14 cellular contexts compared by ENCODE assay signal in genomic region chr7:100897772-100898454, GRCh38. TPM values are rescaled to one million over a fixed set of nuclear protein-coding genes. Genes with fewer than 3 reads are reported as not detected.
DNase-seq lines count a peak whose midpoint lies in the region; ATAC-seq and TF ChIP-seq lines count a peak whose summit lies in the region.
"Had no signal": no experiment of that assay in that cellular context is flagged by ENCODE, and none has a peak within 500 bp of the region (broad histone marks: within the 10 kb centered on the region; RNA-seq: fewer than 3 reads in every experiment).

No MANE protein-coding gene starts in this region.

- H3K9me3 Mint-ChIP-seq in GM23338 (peaks cover 8% of the 10 kb centered on the region; the same call in 1 of the 3 replicates), T-cell (no peaks in the 10 kb centered on the region), neural progenitor cell (no peaks in the 10 kb centered on the region)
- H3K9me3 Mint-ChIP-seq: stimulated activated memory B cell treated with anti-CD40 and anti-IgM and Interleukin-4, amounts not matched to agents 10 μg/mL and 1 μg/mL and 100 μg/mL, for 72 hours had no signal

- H2AFZ ChIP-seq in GM23338, result no peak overlapping the region
- H2AFZ ChIP-seq in hepatocyte, result no peak overlapping the region
- no peak overlapping the region for H2AFZ ChIP-seq in neural progenitor cell (replicated peaks)

- no peaks in the 10 kb centered on the region for H3K9me3 ChIP-seq in hepatocyte (ENCODE audit: low read depth)
- no peaks in the 10 kb centered on the region for H3K9me3 ChIP-seq in neural progenitor cell (ENCODE audit: low read depth)
- H3K9me3 ChIP-seq: ascending aorta, MG63, tibial artery had no signal

- ATAC-seq in GM23338 (no peak), T-cell (replicated peaks in 1 of 4) (no peak), HG02588 (IDR thresholded peaks at IDR 0.05; ENCODE audit: unreplicated experiment) (no peak)
- ATAC-seq: Right ventricle myocardium inferior had no signal

- CTCF ChIA-PET in T-cell (lab: Charles Lee), result interaction anchor here (0.7 to 1.3 kb wide), 2 partner anchors 160 to 656 kb away, joined by 4 to 6 read pairs; no protein-coding TSS in a partner anchor

- H3K9ac ChIP-seq in neural progenitor cell, result no peak overlapping the region

- no peaks in the 10 kb centered on the region for H3K9me2 ChIP-seq in GM23338 (ENCODE audit: insufficient read depth)
- H3K9me2 ChIP-seq in hepatocyte (replicated peaks; ENCODE audit: insufficient read depth), result no peaks in the 10 kb centered on the region

- H3K27ac Mint-ChIP-seq in GM23338 (no peak overlapping the region), T-cell (no peak overlapping the region), neural progenitor cell (peak overlapping the region; percentile 12)
- H3K27ac Mint-ChIP-seq: activated CD8-positive, alpha-beta T cell treated with anti-CD3 and anti-CD28 coated beads, Interleukin-2, amount 10 ng/mL, durations not matched to agents 7 days and 5 days; stimulated activated memory B cell treated with anti-CD40 and anti-IgM and Interleukin-4, amounts not matched to agents 10 μg/mL and 1 μg/mL and 100 μg/mL, for 72 hours had no signal

- POLR2A ChIA-PET in T-cell (lab: Charles Lee), result interaction anchor here in 1 of 2 donors (0.5 kb wide), 1 partner anchor 234 kb away, joined by 8 read pairs; no protein-coding TSS in a partner anchor

- no peak overlapping the region for H3K27ac ChIP-seq in GM23338 (ENCODE audit: low read depth)
- peak overlapping the region; percentile 33 for H3K27ac ChIP-seq in hepatocyte
- no peak overlapping the region for H3K27ac ChIP-seq in neural progenitor cell
- H3K27ac ChIP-seq: ascending aorta, coronary artery, tibial artery had no signal

- H3K4me3 Mint-ChIP-seq in GM23338 (peak overlapping the region; percentile 70), T-cell (peak overlapping the region; percentile 36 to 69 (median 66)), neural progenitor cell (peak overlapping the region; percentile 84)
- H3K4me3 Mint-ChIP-seq: activated CD8-positive, alpha-beta T cell treated with anti-CD3 and anti-CD28 coated beads, Interleukin-2, amount 10 ng/mL, durations not matched to agents 7 days and 5 days had no signal

- H3K27me3 ChIP-seq in GM23338 (ENCODE audit: insufficient read depth), result peaks cover 35% of the 10 kb centered on the region
- H3K27me3 ChIP-seq in hepatocyte, result peaks cover 14% of the 10 kb centered on the region
- H3K27me3 ChIP-seq in neural progenitor cell, result peaks cover 34% of the 10 kb centered on the region

- H3K4me2 ChIP-seq in GM23338 (no peak overlapping the region), hepatocyte (no peak overlapping the region), neural progenitor cell (no peak overlapping the region)

- no peaks in the 10 kb centered on the region; the same call in 2 of the 3 replicates for H3K36me3 Mint-ChIP-seq in GM23338 (ENCODE audit: low read depth)
- H3K36me3 Mint-ChIP-seq in T-cell, result no peaks in the 10 kb centered on the region
- H3K36me3 Mint-ChIP-seq in neural progenitor cell, result no peaks in the 10 kb centered on the region
- H3K36me3 Mint-ChIP-seq: stimulated activated memory B cell treated with anti-CD40 and anti-IgM and Interleukin-4, amounts not matched to agents 10 μg/mL and 1 μg/mL and 100 μg/mL, for 72 hours had no signal

- H3K4me3 ChIP-seq in GM23338 (no peak overlapping the region), hepatocyte (no peak overlapping the region), neural progenitor cell (no peak overlapping the region)
- H3K4me3 ChIP-seq: MG63 had no signal

- H3F3A ChIP-seq in GM23338 (replicated peaks; ENCODE audit: low read depth), result peaks cover 5% of the 10 kb centered on the region; the same call in 1 of the 2 replicates
- peaks cover 13% of the 10 kb centered on the region for H3F3A ChIP-seq in neural progenitor cell (ENCODE audit: low read depth)

- DNase-seq in GM23338 (ENCODE audit: low spot score) (no peak), T-cell (no peak), hepatocyte (ENCODE audit: low spot score) (peak; percentile 66), neural progenitor cell (ENCODE audit: low spot score) (no peak), HuH-7.5 (ENCODE audit: low spot score) (no peak)
- DNase-seq in stimulated activated CD4-positive, alpha-beta T cell treated with anti-CD3 and anti-CD28 coated beads, Interleukin-1b, Interleukin-23, amount 100 ng/mL, for 48 hours, result no peak
- DNase-seq: MG63, tibial artery had no signal

- no peak for TF ChIP-seq CTCF in GM23338 (conservative IDR thresholded peaks at IDR 0.05; ENCODE audit: low read depth in 2 of 2)
- TF ChIP-seq CTCF in hepatocyte (IDR thresholded peaks at IDR 0.05; ENCODE audit: poor library complexity), result no peak
- no peak for TF ChIP-seq CTCF in neural progenitor cell (IDR thresholded peaks at IDR 0.05)

- 81% methylated on average over 13 of the region's 13 CpGs for WGBS in hepatocyte (ENCODE audit: low lambda C conversion rate, missing lambda C conversion rate)

- H3K27me3 Mint-ChIP-seq in GM23338 (ENCODE audit: insufficient read depth, low read depth, poor library complexity) (peaks cover 25% of the 10 kb centered on the region), T-cell (peaks cover 25 to 46% of the 10 kb centered on the region in 2 donors), neural progenitor cell (ENCODE audit: insufficient read depth, low read depth) (peaks cover 25% of the 10 kb centered on the region)

- H3K4me1 ChIP-seq in GM23338 (ENCODE audit: insufficient read depth), result peaks cover 4% of the 10 kb centered on the region; the same call in 1 of the 2 replicates
- H3K4me1 ChIP-seq in hepatocyte (ENCODE audit: insufficient read depth), result peaks cover 15% of the 10 kb centered on the region
- peaks cover 8% of the 10 kb centered on the region for H3K4me1 ChIP-seq in neural progenitor cell

- H3K4me1 Mint-ChIP-seq in GM23338, result peaks cover 9% of the 10 kb centered on the region
- H3K4me1 Mint-ChIP-seq in T-cell, result peaks cover 6 to 15% (median 7%) of the 10 kb centered on the region in 3 donors
- peaks cover 12% of the 10 kb centered on the region for H3K4me1 Mint-ChIP-seq in neural progenitor cell

- H3K36me3 ChIP-seq in GM23338 (ENCODE audit: insufficient read depth) (no peaks in the 10 kb centered on the region), hepatocyte (replicated peaks; ENCODE audit: insufficient read depth, low read depth) (no peaks in the 10 kb centered on the region), neural progenitor cell (no peaks in the 10 kb centered on the region)
- H3K36me3 ChIP-seq: ascending aorta, MG63, tibial artery had no signal

- no peaks in the 10 kb centered on the region; the same call in 1 of the 2 replicates for H4K20me1 ChIP-seq in GM23338 (replicated peaks; ENCODE audit: insufficient read depth)
- H4K20me1 ChIP-seq in hepatocyte (ENCODE audit: insufficient read depth, poor library complexity, severe bottlenecking), result no peaks in the 10 kb centered on the region
- H4K20me1 ChIP-seq in neural progenitor cell (ENCODE audit: low read depth), result peaks cover 5% of the 10 kb centered on the region

- H3K79me2 ChIP-seq in GM23338 (replicated peaks; ENCODE audit: insufficient read depth) (no peaks in the 10 kb centered on the region), hepatocyte (no peaks in the 10 kb centered on the region), neural progenitor cell (ENCODE audit: low read depth) (no peaks in the 10 kb centered on the region)

TF ChIP-seq in GM23338, 12 proteins besides CTCF, POLR2A, EP300 and RAD21 (continues in another document):
- TF ChIP-seq ZNF331 (CRISPR knock-in tag; IDR thresholded peaks at IDR 0.05; ENCODE audit: low read depth) (no peak), EZH2 (IDR thresholded peaks at IDR 0.05; ENCODE audit: low read depth, unreplicated experiment) (no peak), STAT1 (IDR thresholded peaks at IDR 0.05; ENCODE audit: unreplicated experiment) (no peak), POLR2AphosphoS5 (IDR thresholded peaks at IDR 0.05; ENCODE audit: low read depth) (no peak), JUNB (IDR thresholded peaks at IDR 0.05; ENCODE audit: unreplicated experiment) (no peak), ZNF114 (CRISPR knock-in tag; IDR thresholded peaks at IDR 0.05) (no peak), EZH2phosphoT487 (IDR thresholded peaks at IDR 0.05; ENCODE audit: unreplicated experiment) (no peak)

RNA-seq across cellular contexts. Expression of gene ACHE, which starts 2.2 kb away (rescaled TPM):
- 1.5 and 3.7 TPM in 2 replicates for total RNA-seq in GM23338 (2014; rRNA removed; shearing (Covaris generic))
- polyA plus RNA-seq in GM23338 (2016; fragmentation: Nextera tagmentation; extraction: Ambion mirVana) (3.6 and 3.9 TPM in 2 replicates), hepatocyte (16.3 and 18.3 TPM in 2 replicates)
- total RNA-seq in T-cell (under 1 TPM; 0.13 to 0.84 (median 0.44) TPM), hepatocyte (3.2 and 4.6 TPM in 2 replicates), neural progenitor cell (ENCODE audit: low replicate concordance) (0.90 TPM in 1 of 2 replicates, not detected in the other)
- total RNA-seq: activated CD8-positive, alpha-beta T cell treated with anti-CD3 and anti-CD28 coated beads, Interleukin-2, amount 10 ng/mL, durations not matched to agents 7 days and 5 days had no signal

RNA-seq across cellular contexts. Expression of gene UFSP1, which starts 8.4 kb away (rescaled TPM):
- 11.5 and 11.8 TPM in 2 replicates for total RNA-seq in GM23338 (2014; rRNA removed; shearing (Covaris generic))
- 2.0 and 4.1 TPM in 2 replicates for polyA plus RNA-seq in GM23338 (2016; fragmentation: Nextera tagmentation; extraction: Ambion mirVana)
- 1 to 10 TPM in 4 of 5 donors, under 1 TPM in 1; 0.50 to 9.0 (median 6.2) TPM for total RNA-seq in T-cell
- total RNA-seq in hepatocyte, result 3.9 TPM in 2 replicates
- 4.2 and 4.3 TPM in 2 replicates for polyA plus RNA-seq in hepatocyte
- total RNA-seq in neural progenitor cell (ENCODE audit: low replicate concordance), result 4.0 TPM in 1 of 2 replicates, not detected in the other

RNA-seq across cellular contexts. Expression of gene SRRT, which starts 23.0 kb away (rescaled TPM):
- 98.3 and 113 TPM in 2 replicates for total RNA-seq in GM23338 (2014; rRNA removed; shearing (Covaris generic))
- polyA plus RNA-seq in GM23338 (2016; fragmentation: Nextera tagmentation; extraction: Ambion mirVana) (125 and 140 TPM in 2 replicates), hepatocyte (91.7 and 135 TPM in 2 replicates)
- total RNA-seq in T-cell (100 to 1,000 TPM; 224 to 308 (median 243) TPM), hepatocyte (35.8 and 49.1 TPM in 2 replicates), neural progenitor cell (ENCODE audit: low replicate concordance) (60.4 and 108 TPM in 2 replicates)

RNA-seq across cellular contexts. Expression of gene TRIP6, which starts 30.7 kb away (rescaled TPM):
- 106 and 112 TPM in 2 replicates for total RNA-seq in GM23338 (2014; rRNA removed; shearing (Covaris generic))
- 44.6 and 45.0 TPM in 2 replicates for polyA plus RNA-seq in GM23338 (2016; fragmentation: Nextera tagmentation; extraction: Ambion mirVana)
- 10 to 100 TPM in 2 of 5 donors, 1 to 10 TPM in 3; 5.6 to 14.6 (median 8.8) TPM for total RNA-seq in T-cell
- total RNA-seq in hepatocyte, result 54.0 and 57.5 TPM in 2 replicates
- 70.3 and 98.9 TPM in 2 replicates for polyA plus RNA-seq in hepatocyte
- total RNA-seq in neural progenitor cell (ENCODE audit: low replicate concordance), result 14.9 and 49.5 TPM in 2 replicates

RNA-seq across cellular contexts. Expression of gene SLC12A9, which starts 45.4 kb away (rescaled TPM):
- total RNA-seq in GM23338 (2014; rRNA removed; shearing (Covaris generic)), result 32.3 and 39.9 TPM in 2 replicates
- polyA plus RNA-seq in GM23338 (2016; fragmentation: Nextera tagmentation; extraction: Ambion mirVana) (9.7 and 10.3 TPM in 2 replicates), hepatocyte (17.1 and 23.5 TPM in 2 replicates)
- total RNA-seq in T-cell (10 to 100 TPM; 49.9 to 72.6 (median 70.2) TPM), hepatocyte (15.4 and 21.3 TPM in 2 replicates), neural progenitor cell (ENCODE audit: low replicate concordance) (3.5 and 18.6 TPM in 2 replicates)
